Comparison of ENCODE assay signal across 1 cellular context in the genomic region with DNA sequence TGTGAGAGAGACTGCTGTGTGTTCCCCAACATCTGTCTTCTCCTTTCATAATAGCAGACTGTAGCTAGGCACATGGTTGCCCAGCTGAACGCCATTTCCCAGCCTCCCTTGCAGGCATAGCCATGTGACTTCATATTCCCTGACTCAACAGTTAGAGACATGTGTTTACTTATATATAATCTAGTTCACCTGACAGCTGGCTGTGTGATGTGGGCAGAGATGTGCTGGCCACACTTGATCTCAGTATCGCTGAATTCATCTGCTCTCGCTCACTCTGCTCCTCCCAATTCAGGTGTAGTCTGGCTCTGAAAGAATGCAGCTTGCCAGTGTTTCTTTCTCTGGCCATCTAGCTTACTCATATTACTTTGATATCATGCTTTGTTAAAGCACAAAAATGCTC.
A peak's percentile ranks its signal among the peaks of the same experiment; 100 is the strongest.
TF ChIP-seq lines count a peak whose summit lies in the region.

No MANE protein-coding gene starts in this region.

TF ChIP-seq in HepG2, 621 proteins besides CTCF, POLR2A, EP300 and RAD21:
- 0 out of 2 replicates have a peak, but pooled peaks have one; percentile 25 for TF ChIP-seq MNT (IDR thresholded peaks at IDR 0.05)
- TF ChIP-seq, protein P1, sequence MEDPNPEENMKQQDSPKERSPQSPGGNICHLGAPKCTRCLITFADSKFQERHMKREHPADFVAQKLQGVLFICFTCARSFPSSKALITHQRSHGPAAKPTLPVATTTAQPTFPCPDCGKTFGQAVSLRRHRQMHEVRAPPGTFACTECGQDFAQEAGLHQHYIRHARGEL (CRISPR knock-in tag; IDR thresholded peaks at IDR 0.05): no peak
